Comparison of ENCODE assay signal across 16 cellular contexts in genomic region chr11:73454987-73455386, GRCh38.
"Had no signal": no experiment of that assay in that cellular context is flagged by ENCODE, and none has a peak within 500 bp of the region (broad histone marks: within the 10 kb centered on the region; RNA-seq: fewer than 3 reads in every experiment).

No MANE protein-coding gene starts in this region.

- H3K4me3 ChIP-seq: breast epithelium, gastrocnemius medialis, neural progenitor cell, pancreas, SJCRH30 had no signal

- H3K36me3 ChIP-seq: breast epithelium, gastrocnemius medialis, neural progenitor cell, pancreas, SJCRH30 had no signal

- H3K9me3 ChIP-seq: breast epithelium, gastrocnemius medialis, pancreas, SJCRH30 had no signal

- H3K4me1 ChIP-seq: breast epithelium, pancreas, SJCRH30 had no signal

- H3K27me3 ChIP-seq: breast epithelium, gastrocnemius medialis, neural progenitor cell, pancreas, SJCRH30 had no signal

- ATAC-seq: activated CD8-positive, alpha-beta memory T cell treated with anti-CD3 and anti-CD28 coated beads, Interleukin-2, amount 10 ng/mL, durations not matched to agents 7 days and 5 days; gastrocnemius medialis had no signal

- DNase-seq: activated CD4-positive, alpha-beta T cell treated with anti-CD3 and anti-CD28 coated beads for 1 hour; activated CD4-positive, alpha-beta T cell treated with anti-CD3 and anti-CD28 coated beads, Interleukin-2, amount 50 U/mL, for 48 hours; activated CD8-positive, alpha-beta memory T cell treated with anti-CD3 and anti-CD28 coated beads, Interleukin-2, amount 10 ng/mL, durations not matched to agents 7 days and 5 days; activated effector memory CD4-positive, alpha-beta T cell treated with anti-CD3 and anti-CD28 coated beads, Interleukin-2, amount 50 U/mL, for 16 hours; activated T-cell treated with anti-CD3 and anti-CD28 coated beads, Interleukin-2, amount 50 U/mL, for 24 hours; effector CD4-positive, alpha-beta T cell; gastrocnemius medialis; mesendoderm; pancreas; retina; SJCRH30; stimulated activated CD4-positive, alpha-beta T cell treated with anti-CD3 and anti-CD28 coated beads, Interleukin-1b, Interleukin-23, amount 100 ng/mL, for 48 hours; stimulated activated naive CD4-positive, alpha-beta T cell; trophoblast cell had no signal

- H3K27ac ChIP-seq: breast epithelium, gastrocnemius medialis, neural progenitor cell, pancreas, SJCRH30 had no signal
